13 cellular contexts compared by ENCODE assay signal in genomic region chr3:172586447-172586846, GRCh38.
DNase-seq lines count a peak whose midpoint lies in the region; ATAC-seq, FAIRE-seq and TF ChIP-seq lines count a peak whose summit lies in the region.
"Had no signal": no experiment of that assay in that cellular context is flagged by ENCODE, and none has a peak within 500 bp of the region (broad histone marks: within the 10 kb centered on the region; RNA-seq: fewer than 3 reads in every experiment).

No MANE protein-coding gene starts in this region.

- H3K36me3 ChIP-seq in BLaER1 treated with 17β-estradiol and CSF1 and Interleukin-3, amounts not matched to agents 10 nM and 100 nM = no peaks in the 10 kb centered on the region
- H3K36me3 ChIP-seq in OCI-LY3 (replicated peaks; ENCODE audit: low read depth, low read length) (no peaks in the 10 kb centered on the region), endothelial cell of umbilical vein (ENCODE audit: control insufficient read depth in 2 of 2, extremely low read depth in 1 of 2, insufficient read depth in 2 of 2, low read length in 2 of 2) (no peaks in the 10 kb centered on the region), osteoblast (ENCODE audit: insufficient read depth, low read length) (no peaks in the 10 kb centered on the region)
- H3K36me3 ChIP-seq: neural progenitor cell, WERI-Rb-1 had no signal

- H3K9ac ChIP-seq in BLaER1 treated with 17β-estradiol and CSF1 and Interleukin-3, amounts not matched to agents 10 nM and 100 nM = peak overlapping the region in 4 of 11 experiments; percentile 20 to 79 (median 52); a peak in 6 of 22 replicates
- H3K9ac ChIP-seq in OCI-LY3 (ENCODE audit: low read length) = no peak overlapping the region
- no peak overlapping the region for H3K9ac ChIP-seq in endothelial cell of umbilical vein (replicated peaks; ENCODE audit: extremely low read depth, insufficient read depth, low read length)
- H3K9ac ChIP-seq: neural progenitor cell had no signal

- POLR2A ChIA-PET in endothelial cell of umbilical vein (lab: Charles Lee) = no interaction called here

- TF ChIP-seq CTCF in OCI-LY3 (IDR thresholded peaks at IDR 0.05; ENCODE audit: low read depth, low read length) = no peak
- TF ChIP-seq CTCF in endothelial cell of umbilical vein (IDR thresholded peaks at IDR 0.05; ENCODE audit: extremely low read depth in 1 of 2, insufficient read depth in 1 of 2, low read depth in 1 of 2, low read length in 2 of 2) = no peak
- TF ChIP-seq CTCF in osteoblast (IDR thresholded peaks at IDR 0.05; ENCODE audit: extremely low read depth, low read depth, low read length) = no peak

- H3K27me3 ChIP-seq in BLaER1 treated with 17β-estradiol and CSF1 and Interleukin-3, amounts not matched to agents 10 nM and 100 nM = no peaks in the 10 kb centered on the region
- H3K27me3 ChIP-seq in OCI-LY3 (ENCODE audit: low read depth, low read length) = no peaks in the 10 kb centered on the region
- peaks cover 0 to 2% of the 10 kb centered on the region in 2 experiments for H3K27me3 ChIP-seq in endothelial cell of umbilical vein (ENCODE audit: control insufficient read depth in 2 of 2, insufficient read depth in 2 of 2, low read length in 2 of 2)
- H3K27me3 ChIP-seq in osteoblast (ENCODE audit: insufficient read depth, low read length) = no peaks in the 10 kb centered on the region
- H3K27me3 ChIP-seq: neural progenitor cell had no signal

- no peaks in the 10 kb centered on the region for H3K79me2 ChIP-seq in OCI-LY3 (ENCODE audit: low read length)
- no peaks in the 10 kb centered on the region for H3K79me2 ChIP-seq in endothelial cell of umbilical vein (ENCODE audit: control insufficient read depth, insufficient read depth, low read length)
- H3K79me2 ChIP-seq in osteoblast (ENCODE audit: insufficient read depth, low read length) = no peaks in the 10 kb centered on the region

- FAIRE-seq in endothelial cell of umbilical vein (lab: Jason Lieb, UNC) = no peak

- peaks cover 7 to 74% (median 25%) of the 10 kb centered on the region in 10 experiments; a peak in 19 of 20 replicates for H3K4me1 ChIP-seq in BLaER1 treated with 17β-estradiol and CSF1 and Interleukin-3, amounts not matched to agents 10 nM and 100 nM
- H3K4me1 ChIP-seq in OCI-LY3 (ENCODE audit: low read length) = peaks cover 18% of the 10 kb centered on the region
- no peaks in the 10 kb centered on the region for H3K4me1 ChIP-seq in endothelial cell of umbilical vein (ENCODE audit: control insufficient read depth, extremely low read depth, insufficient read depth, low read length)
- H3K4me1 ChIP-seq in osteoblast (ENCODE audit: insufficient read depth, low read length) = no peaks in the 10 kb centered on the region
- H3K4me1 ChIP-seq: neural progenitor cell had no signal

- H4K20me1 ChIP-seq in BLaER1 treated with 17β-estradiol and CSF1 and Interleukin-3, amounts not matched to agents 10 nM and 100 nM = no peaks in the 10 kb centered on the region
- H4K20me1 ChIP-seq in OCI-LY3 (ENCODE audit: insufficient read depth, low read length) = no peaks in the 10 kb centered on the region
- no peaks in the 10 kb centered on the region for H4K20me1 ChIP-seq in endothelial cell of umbilical vein (replicated peaks; ENCODE audit: control insufficient read depth, extremely low read depth, insufficient read depth, low read length)
- no peaks in the 10 kb centered on the region for H4K20me1 ChIP-seq in osteoblast (ENCODE audit: insufficient read depth, low read length)

- H2AFZ ChIP-seq in OCI-LY3 (ENCODE audit: low read depth, low read length) (peak overlapping the region; percentile 33; the same call in 1 of the 2 replicates), endothelial cell of umbilical vein (ENCODE audit: low read depth, low read length) (no peak overlapping the region), osteoblast (ENCODE audit: low read length) (peak overlapping the region; percentile 61)
- H2AFZ ChIP-seq: neural progenitor cell, PC-9 had no signal

- no TSS peak for BruUV-seq in endothelial cell of umbilical vein (replicated peaks; lab: Mats Ljungman, UMichigan)

- ATAC-seq in GM19463 (IDR thresholded peaks at IDR 0.05; ENCODE audit: unreplicated experiment) = no peak

- peaks cover 14 to 39% (median 26%) of the 10 kb centered on the region in 11 experiments; a peak in 21 of 22 replicates for H3K9me3 ChIP-seq in BLaER1 treated with 17β-estradiol and CSF1 and Interleukin-3, amounts not matched to agents 10 nM and 100 nM (replicated peaks in 1 of 11)
- no peaks in the 10 kb centered on the region for H3K9me3 ChIP-seq in OCI-LY3 (ENCODE audit: insufficient read depth, low read length)
- no peaks in the 10 kb centered on the region for H3K9me3 ChIP-seq in endothelial cell of umbilical vein (replicated peaks; ENCODE audit: control insufficient read depth, insufficient read depth, low read length)
- no peaks in the 10 kb centered on the region for H3K9me3 ChIP-seq in osteoblast (ENCODE audit: low read depth, low read length)

- no peak overlapping the region for H3K4me3 ChIP-seq in BLaER1 treated with 17β-estradiol and CSF1 and Interleukin-3, amounts not matched to agents 10 nM and 100 nM
- H3K4me3 ChIP-seq in OCI-LY3 (ENCODE audit: low read length) (no peak overlapping the region), endothelial cell of umbilical vein (replicated peaks in 1 of 3; ENCODE audit: insufficient read depth in 1 of 3, low read depth in 1 of 3, low read length in 3 of 3) (no peak overlapping the region), osteoblast (ENCODE audit: insufficient read depth, low read length) (no peak overlapping the region)
- H3K4me3 ChIP-seq: neural progenitor cell, PC-9 had no signal

- peak overlapping the region in 10 of 11 experiments; percentile 17 to 83 (median 47); a peak in 18 of 22 replicates for H3K4me2 ChIP-seq in BLaER1 treated with 17β-estradiol and CSF1 and Interleukin-3, amounts not matched to agents 10 nM and 100 nM
- peak overlapping the region; percentile 26 for H3K4me2 ChIP-seq in OCI-LY3 (ENCODE audit: low read length)
- no peak overlapping the region for H3K4me2 ChIP-seq in endothelial cell of umbilical vein (ENCODE audit: insufficient read depth, low read length)
- peak overlapping the region; percentile 59 for H3K4me2 ChIP-seq in osteoblast (ENCODE audit: insufficient read depth, low read length)
- H3K4me2 ChIP-seq: neural progenitor cell, PC-9 had no signal

- H3K9me1 ChIP-seq in endothelial cell of umbilical vein (replicated peaks; ENCODE audit: control insufficient read depth, extremely low read depth, insufficient read depth, low read length) = no peaks in the 10 kb centered on the region

- no peak for TF ChIP-seq POLR2A in endothelial cell of umbilical vein (IDR thresholded peaks at IDR 0.05; ENCODE audit: low read depth, low read length)

- CTCF ChIA-PET in endothelial cell of umbilical vein (lab: Charles Lee) = interaction anchor here (0.9 to 1.9 kb wide), 5 partner anchors 9 to 109 kb away, joined by 3 to 15 read pairs (median 4); no protein-coding TSS in a partner anchor

- H3K27ac ChIP-seq in BLaER1 treated with 17β-estradiol and CSF1 and Interleukin-3, amounts not matched to agents 10 nM and 100 nM = peak overlapping the region in 9 of 11 experiments; percentile 13 to 90 (median 55); a peak in 13 of 22 replicates
- H3K27ac ChIP-seq in OCI-LY3 (ENCODE audit: low read length) (no peak overlapping the region), endothelial cell of umbilical vein (ENCODE audit: insufficient read depth, low read depth, low read length) (no peak overlapping the region), osteoblast (ENCODE audit: low read depth, low read length) (no peak overlapping the region)
- H3K27ac ChIP-seq: neural progenitor cell, PC-9, WERI-Rb-1 had no signal

- DNase-seq in endothelial cell of umbilical vein (ENCODE audit: low read depth, low spot score) (peak; percentile 30), osteoblast (ENCODE audit: insufficient read length, low spot score, missing footprints) (no peak), NCI-H524 (lab: John Stamatoyannopoulos, UW) (no peak)
- no peak for DNase-seq in stimulated activated CD4-positive, alpha-beta T cell treated with anti-CD3 and anti-CD28 coated beads, Interleukin-4, amount 100 ng/mL, for 1 hour
- no peak for DNase-seq in stimulated activated CD4-positive, alpha-beta T cell treated with anti-CD3 and anti-CD28 coated beads, Interleukin-4, amount 100 ng/mL, for 24 hours
- DNase-seq: effector memory CD4-positive, alpha-beta T cell; NCI-H1436 treated with DMSO at 0.1 percent for 48 hours; PC-9; WERI-Rb-1 had no signal

- intact Hi-C loops in endothelial cell of umbilical vein (cut with micrococcal nuclease) = no loop called here

- dilution Hi-C loops in endothelial cell of umbilical vein (cut with MboI; ENCODE audit: extremely low pct_ligation_motif_present, low sequenced_read_pairs) = no loop called here

TF ChIP-seq in endothelial cell of umbilical vein, 7 proteins besides CTCF, POLR2A, EP300 and RAD21:
- TF ChIP-seq GATA2 (IDR thresholded peaks at IDR 0.05; ENCODE audit: insufficient read depth, insufficient read length, low read depth, low read length) (no peak), POLR2AphosphoS5 (IDR thresholded peaks at IDR 0.05; ENCODE audit: insufficient read depth, low read depth, low read length) (no peak), FOS (IDR thresholded peaks at IDR 0.05; ENCODE audit: borderline replicate concordance, insufficient read depth, low read length) (no peak), EZH2 (IDR thresholded peaks at IDR 0.05; ENCODE audit: borderline replicate concordance, low read depth, low read length, severe bottlenecking) (no peak), MYC (IDR thresholded peaks at IDR 0.05; ENCODE audit: low read depth, low read length) (no peak), JUN (IDR thresholded peaks at IDR 0.05; ENCODE audit: borderline replicate concordance, insufficient read depth, insufficient read length, low read depth) (no peak)
- TF ChIP-seq, protein P1, sequence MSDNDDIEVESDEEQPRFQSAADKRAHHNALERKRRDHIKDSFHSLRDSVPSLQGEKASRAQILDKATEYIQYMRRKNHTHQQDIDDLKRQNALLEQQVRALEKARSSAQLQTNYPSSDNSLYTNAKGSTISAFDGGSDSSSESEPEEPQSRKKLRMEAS (IDR thresholded peaks at IDR 0.05; ENCODE audit: insufficient read depth, insufficient read length) = no peak

Comparison
In these comparisons a context has a peak if more than half of its experiments do, and no peak if none do; other contexts are left out.
1. H3K27ac ChIP-seq: peak in BLaER1 treated with 17β-estradiol and CSF1 and Interleukin-3, amounts not matched to agents 10 nM and 100 nM (9 of 11); none in OCI-LY3 (single experiment), endothelial cell of umbilical vein (single experiment) and osteoblast (single experiment).